ENCODE assay signal across 8 cellular contexts in the genomic region with DNA sequence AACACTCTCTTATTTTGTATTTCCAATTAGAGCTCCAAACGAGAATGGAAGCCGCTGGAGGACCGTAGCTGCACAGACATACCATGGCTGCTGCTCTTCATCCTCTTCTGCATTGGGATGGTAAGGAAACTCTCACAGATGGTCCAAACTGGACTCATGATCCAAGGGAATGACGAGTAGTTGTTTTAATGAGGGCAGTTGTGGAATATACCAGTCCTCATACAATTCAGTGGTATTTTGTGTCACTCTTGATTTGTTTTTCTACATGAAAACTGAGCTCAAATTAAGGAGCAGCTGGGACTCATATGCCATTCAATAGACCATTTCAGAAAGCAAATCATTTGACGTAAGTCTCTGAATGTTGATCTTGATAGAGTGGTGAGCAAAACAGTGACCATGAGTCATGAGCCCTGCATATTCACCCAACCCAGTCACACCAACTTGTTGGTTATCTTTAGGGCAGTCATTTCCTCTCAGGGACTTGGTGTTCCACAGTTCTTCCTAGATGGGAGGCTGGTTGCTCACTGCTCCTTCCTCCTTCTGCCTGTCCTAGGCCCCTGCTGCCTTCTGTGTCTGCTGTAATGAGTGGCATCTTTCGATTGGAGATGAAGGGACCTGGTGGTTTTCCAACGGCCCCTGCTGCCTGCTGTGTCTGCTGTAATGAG.
A peak's percentile ranks its signal among the peaks of the same experiment; 100 is the strongest.
DNase-seq lines count a peak whose midpoint lies in the region; ATAC-seq lines count a peak whose summit lies in the region.

No MANE protein-coding gene starts in this region.

- ATAC-seq in HG03196 (IDR thresholded peaks at IDR 0.05; ENCODE audit: unreplicated experiment) (peak; percentile 75), GM19455 (IDR thresholded peaks at IDR 0.05; ENCODE audit: unreplicated experiment) (no peak), HG03342 (IDR thresholded peaks at IDR 0.05; ENCODE audit: unreplicated experiment) (no peak)

- DNase-seq in 8988T (peak; percentile 41), astrocyte of the hippocampus (ENCODE audit: low read depth, low spot score) (peak; percentile 87), kidney glomerular epithelial cell (lab: John Stamatoyannopoulos, UW) (peak; percentile 53), NCI-H2081 (lab: John Stamatoyannopoulos, UW) (no peak)
- no peak for DNase-seq in effector CD4-positive, alpha-beta T cell

Comparison
In these comparisons a context has a peak if more than half of its experiments do, and no peak if none do; other contexts are left out.
1. DNase-seq: peak in 8988T (single experiment), astrocyte of the hippocampus (single experiment) and kidney glomerular epithelial cell (single experiment); none in effector CD4-positive, alpha-beta T cell (single experiment) and NCI-H2081 (0 of 2).